ENCODE assay signal across 23 cellular contexts in the genomic region with DNA sequence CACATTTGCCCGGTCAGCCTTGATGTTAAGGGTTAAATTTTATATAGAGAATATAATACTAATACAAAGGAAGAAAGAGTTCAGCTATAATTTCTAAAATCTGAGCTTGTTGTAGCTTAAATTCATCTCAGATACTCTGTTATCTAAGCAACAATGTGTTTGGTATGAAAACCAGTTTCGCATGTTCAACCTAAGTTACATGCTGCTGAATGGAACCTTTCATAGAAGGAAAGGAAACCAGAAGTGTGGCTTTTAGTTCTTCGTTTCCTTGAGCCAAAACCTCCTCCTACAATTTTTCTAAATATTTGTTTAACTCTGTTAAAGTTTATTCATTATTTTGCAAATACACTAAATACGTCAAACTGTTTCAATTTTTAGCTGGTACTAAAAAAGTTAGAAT. TPM values are rescaled to one million over a fixed set of nuclear protein-coding genes. Genes with fewer than 3 reads are reported as not detected.
DNase-seq lines count a peak whose midpoint lies in the region; ATAC-seq and TF ChIP-seq lines count a peak whose summit lies in the region.
"Had no signal": no experiment of that assay in that cellular context is flagged by ENCODE, and none has a peak within 500 bp of the region (broad histone marks: within the 10 kb centered on the region; RNA-seq: fewer than 3 reads in every experiment).

No MANE protein-coding gene starts in this region.

- no peak overlapping the region for H2AFZ ChIP-seq in mammary epithelial cell (ENCODE audit: low read depth, low read length)

- CTCF ChIA-PET in mammary epithelial cell (lab: Charles Lee; ENCODE audit: low non-redundant PET): no interaction called here
- CTCF ChIA-PET in Caco-2 (lab: Charles Lee): interaction anchor here (1.6 kb wide), 1 partner anchor 84 kb away, joined by 5 read pairs; no protein-coding TSS in a partner anchor

- H3K9me3 ChIP-seq in breast epithelium (no peaks in the 10 kb centered on the region), mammary epithelial cell (replicated peaks; ENCODE audit: insufficient read depth, low read length) (no peaks in the 10 kb centered on the region), left lung (no peaks in the 10 kb centered on the region), Caco-2 (no peaks in the 10 kb centered on the region)
- H3K9me3 ChIP-seq: BLaER1, MG63, SK-N-SH had no signal

- ATAC-seq in left lung: peak; percentile 74
- ATAC-seq in HG03571 (IDR thresholded peaks at IDR 0.05; ENCODE audit: unreplicated experiment): no peak
- ATAC-seq: K562 had no signal

- H3K79me2 ChIP-seq in mammary epithelial cell (ENCODE audit: insufficient read depth, low read length): no peaks in the 10 kb centered on the region

- H3K27me3 ChIP-seq in breast epithelium (no peaks in the 10 kb centered on the region), mammary epithelial cell (ENCODE audit: insufficient read depth, low read length) (no peaks in the 10 kb centered on the region), left lung (no peaks in the 10 kb centered on the region), Caco-2 (replicated peaks; ENCODE audit: control insufficient read depth, insufficient read depth, low read length) (no peaks in the 10 kb centered on the region)
- H3K27me3 ChIP-seq: BLaER1, MG63 had no signal

- no peak for DNase-seq in breast epithelium (ENCODE audit: low spot score in 2 of 2)
- no peak for DNase-seq in mammary epithelial cell
- DNase-seq in left lung: no peak
- DNase-seq in Caco-2: no peak
- DNase-seq in NCI-H1105 treated with DMSO at 0.1 percent for 48 hours (lab: John Stamatoyannopoulos, UW): no peak
- no peak for DNase-seq in NCI-H748 (lab: John Stamatoyannopoulos, UW; ENCODE audit: unreplicated experiment)
- DNase-seq: CD4-positive, CD25-positive, alpha-beta regulatory T cell; DMS79 treated with DMSO at 0.1 percent for 48 hours; H7; MG63; NCI-H2029; NCI-H446; NCI-H524 treated with DMSO at 0.1 percent for 48 hours; RPMI8226; SHP77; SW 1271 had no signal

- H3K36me3 Mint-ChIP-seq in Caco-2 (ENCODE audit: insufficient read depth, unreplicated experiment): peaks cover 43% of the 10 kb centered on the region
- H3K36me3 Mint-ChIP-seq: CD4-positive, CD25-positive, alpha-beta regulatory T cell had no signal

- no peak overlapping the region for H3K27ac Mint-ChIP-seq in Caco-2 (ENCODE audit: unreplicated experiment)
- H3K27ac Mint-ChIP-seq: CD4-positive, CD25-positive, alpha-beta regulatory T cell had no signal

- peak overlapping the region; percentile 58 to 73 for H3K27ac ChIP-seq in breast epithelium
- no peak overlapping the region for H3K27ac ChIP-seq in mammary epithelial cell (ENCODE audit: insufficient read depth, low read depth, low read length)
- peak overlapping the region; percentile 84 for H3K27ac ChIP-seq in VCaP
- H3K27ac ChIP-seq in left lung: peak overlapping the region in 1 of 2 donors; percentile 21
- H3K27ac ChIP-seq: BLaER1 had no signal

- H3K36me3 ChIP-seq in breast epithelium: no peaks in the 10 kb centered on the region
- no peaks in the 10 kb centered on the region for H3K36me3 ChIP-seq in mammary epithelial cell (ENCODE audit: insufficient read depth, low read length)
- no peaks in the 10 kb centered on the region for H3K36me3 ChIP-seq in left lung
- H3K36me3 ChIP-seq in Caco-2 (ENCODE audit: control insufficient read depth, insufficient read depth, low read length): peaks cover 1% of the 10 kb centered on the region
- H3K36me3 ChIP-seq: MG63 had no signal

- in situ Hi-C loops in mammary epithelial cell (cut with MboI; ENCODE audit: low sequenced_read_pairs in 2 of 2): no loop called here

- no peaks in the 10 kb centered on the region for H3K4me1 ChIP-seq in breast epithelium
- H3K4me1 ChIP-seq in mammary epithelial cell (ENCODE audit: insufficient read depth, low read length): no peaks in the 10 kb centered on the region
- no peaks in the 10 kb centered on the region for H3K4me1 ChIP-seq in left lung
- peaks cover 27% of the 10 kb centered on the region for H3K4me1 ChIP-seq in Caco-2

- H3K27me3 Mint-ChIP-seq in Caco-2 (ENCODE audit: insufficient read depth, unreplicated experiment): no peaks in the 10 kb centered on the region

- no peak overlapping the region for H3K4me3 Mint-ChIP-seq in Caco-2 (ENCODE audit: unreplicated experiment)
- H3K4me3 Mint-ChIP-seq: CD4-positive, CD25-positive, alpha-beta regulatory T cell had no signal

- no peaks in the 10 kb centered on the region for H4K20me1 ChIP-seq in mammary epithelial cell (ENCODE audit: insufficient read depth, low read length)
- H4K20me1 ChIP-seq: BLaER1 had no signal

- no peak overlapping the region for H3K4me3 ChIP-seq in breast epithelium
- no peak overlapping the region for H3K4me3 ChIP-seq in mammary epithelial cell (replicated peaks in 1 of 3; ENCODE audit: insufficient read depth in 1 of 3, low read depth in 2 of 3, low read length in 3 of 3)
- no peak overlapping the region for H3K4me3 ChIP-seq in left lung
- H3K4me3 ChIP-seq in Caco-2 (ENCODE audit: low read depth, low read length): no peak overlapping the region
- H3K4me3 ChIP-seq: BLaER1, K562, MG63 had no signal

- H3K4me1 Mint-ChIP-seq in Caco-2 (ENCODE audit: low read depth, unreplicated experiment): peaks cover under 1% of the 10 kb centered on the region
- H3K4me1 Mint-ChIP-seq: CD4-positive, CD25-positive, alpha-beta regulatory T cell had no signal

- no peak overlapping the region for H3K4me2 ChIP-seq in mammary epithelial cell (ENCODE audit: insufficient read depth, low read depth, low read length)
- H3K4me2 ChIP-seq: BLaER1, SK-N-SH had no signal

- dilution Hi-C loops in mammary epithelial cell (cut with HindIII; ENCODE audit: low sequenced_read_pairs): no loop called here

- WGBS in mammary epithelial cell (ENCODE audit: low coverage, missing lambda C conversion rate): 54% methylated on average over 4 of the region's 4 CpGs

- no peak for TF ChIP-seq POLR2A in breast epithelium (IDR thresholded peaks at IDR 0.05)

- intact Hi-C loops in breast epithelium (cut with DNase I; ENCODE audit: low total_unique reads) (no loop called here), mammary epithelial cell (cut with micrococcal nuclease) (no loop called here), left lung (cut with DNase I) (no loop called here), Caco-2 (cut with micrococcal nuclease; ENCODE audit: unreplicated experiment) (loop anchor here (2.0 kb wide), 1 partner anchor 83 kb away; no protein-coding TSS in a partner anchor)

- no peaks in the 10 kb centered on the region for H3K9me3 Mint-ChIP-seq in Caco-2 (ENCODE audit: unreplicated experiment)
- H3K9me3 Mint-ChIP-seq: CD4-positive, CD25-positive, alpha-beta regulatory T cell had no signal

- BruUV-seq in mammary epithelial cell (replicated peaks; lab: Mats Ljungman, UMichigan) (no TSS peak), Caco-2 (replicated peaks; lab: Mats Ljungman, UMichigan) (no TSS peak)

- no peak overlapping the region for H3K9ac ChIP-seq in mammary epithelial cell (ENCODE audit: insufficient read depth, low read length)
- H3K9ac ChIP-seq: BLaER1, SK-N-SH had no signal

- TF ChIP-seq CTCF in breast epithelium (IDR thresholded peaks at IDR 0.05) (no peak), mammary epithelial cell (conservative IDR thresholded peaks at IDR 0.05 in 1 of 2, IDR thresholded peaks at IDR 0.05 in 1 of 2; ENCODE audit: extremely low read depth in 1 of 2, insufficient read depth in 1 of 2, low read depth in 1 of 2, low read length in 2 of 2) (no peak), VCaP (conservative IDR thresholded peaks at IDR 0.05) (no peak), left lung (IDR thresholded peaks at IDR 0.05) (no peak), Caco-2 (IDR thresholded peaks at IDR 0.05; ENCODE audit: insufficient read depth in 1 of 2, low read depth in 1 of 2, low read length in 1 of 2, severe bottlenecking in 1 of 2, unreplicated experiment in 1 of 2) (no peak)

- POLR2A ChIA-PET in Caco-2 (lab: Charles Lee): no interaction called here

RNA-seq across cellular contexts. Expression of a gene that starts 18.5 kb away (rescaled TPM):
- total RNA-seq in breast epithelium: 100 to 1,000 TPM in 1 of 3 donors, 10 to 100 TPM in 1, not detected in 1; 72.8 to 156 TPM
- 1 to 10 TPM; 1.0 to 1.9 TPM for total RNA-seq in mammary epithelial cell
- polyA plus RNA-seq in mammary epithelial cell: 8.7 TPM
- polyA minus RNA-seq in mammary epithelial cell: not detected
- 100 to 1,000 TPM; 182 to 376 TPM for total RNA-seq in left lung
- 343 and 467 TPM in 2 replicates for total RNA-seq in Caco-2 (2022)
- total RNA-seq: A172; CD4-positive, CD25-positive, alpha-beta regulatory T cell; H7; LHCN-M2 had no signal
- polyA plus RNA-seq: CD4-positive, CD25-positive, alpha-beta regulatory T cell; K562; SK-N-SH had no signal

RNA-seq across cellular contexts. Expression of a gene that starts 32.7 kb away (rescaled TPM):
- total RNA-seq in breast epithelium (10 to 100 TPM; 10.2 to 73.8 (median 42.6) TPM), mammary epithelial cell (10 to 100 TPM; 15.3 to 15.7 TPM), left lung (100 to 1,000 TPM; 121 to 266 TPM), Caco-2 (2022) (193 and 208 TPM in 2 replicates)
- 10.7 TPM for polyA plus RNA-seq in mammary epithelial cell
- polyA minus RNA-seq in mammary epithelial cell: 26.3 TPM
